15 cellular contexts compared by ENCODE assay signal in genomic region chr20:46592580-46593362, GRCh38. TPM values are rescaled to one million over a fixed set of nuclear protein-coding genes. Genes with fewer than 3 reads are reported as not detected.
DNase-seq lines count a peak whose midpoint lies in the region; FAIRE-seq and TF ChIP-seq lines count a peak whose summit lies in the region.
"Had no signal": no experiment of that assay in that cellular context is flagged by ENCODE, and none has a peak within 500 bp of the region (broad histone marks: within the 10 kb centered on the region; RNA-seq: fewer than 3 reads in every experiment).

No MANE protein-coding gene starts in this region.

- no peak overlapping the region for H3K4me3 Mint-ChIP-seq in type B pancreatic cell

- H3K23me2 ChIP-seq in H1 (ENCODE audit: low read depth, low read length) = no peaks in the 10 kb centered on the region; the same call in 1 of the 2 replicates

- no peak for FAIRE-seq in H1 (lab: Jason Lieb, UNC)

- no peak for TF ChIP-seq POLR2A in H1 (IDR thresholded peaks at IDR 0.05; ENCODE audit: control extremely low read depth in 1 of 2, low read depth in 2 of 2, low read length in 2 of 2)

- H3K27me3 ChIP-seq in BE2C (peaks cover 26% of the 10 kb centered on the region), Karpas-422 (ENCODE audit: low read length) (no peaks in the 10 kb centered on the region), H1 (replicated peaks in 1 of 4; ENCODE audit: control insufficient read depth in 3 of 4, extremely low read depth in 1 of 4, insufficient read depth in 3 of 4, low read length in 3 of 4) (no peaks in the 10 kb centered on the region)

- no peak overlapping the region for H3K27ac ChIP-seq in Karpas-422 (ENCODE audit: low read length)
- H3K27ac ChIP-seq in H1 (ENCODE audit: low read depth, low read length) = no peak overlapping the region

- H3K4me1 Mint-ChIP-seq in type B pancreatic cell (ENCODE audit: unreplicated experiment) = no peaks in the 10 kb centered on the region

- no peak overlapping the region for H2AK5ac ChIP-seq in H1 (ENCODE audit: low read depth, low read length)

- H4K8ac ChIP-seq in H1 (ENCODE audit: extremely low read depth, insufficient read depth, low read length) = no peak overlapping the region

- no peaks in the 10 kb centered on the region for H3K9me3 ChIP-seq in BE2C
- H3K9me3 ChIP-seq in Karpas-422 (ENCODE audit: low read length) = no peaks in the 10 kb centered on the region
- H3K9me3 ChIP-seq in H1 (ENCODE audit: insufficient read depth in 2 of 2, low read depth in 1 of 2, low read length in 1 of 2) = no peaks in the 10 kb centered on the region

- H3K9me2 ChIP-seq in Karpas-422 (replicated peaks; ENCODE audit: insufficient read depth, low read length) = no peaks in the 10 kb centered on the region

- H2BK15ac ChIP-seq in H1 (ENCODE audit: low read length) = no peak overlapping the region

- peak in 1 of 2 experiments; percentile 46; a peak in 1 of 4 replicates for TF ChIP-seq RAD21 in H1 (IDR thresholded peaks at IDR 0.05 in 1 of 2, conservative IDR thresholded peaks at IDR 0.05 in 1 of 2; ENCODE audit: low read depth in 2 of 2, low read length in 2 of 2)

- no peak overlapping the region for H2BK120ac ChIP-seq in H1 (replicated peaks; ENCODE audit: low read depth, low read length)

- H3K9ac ChIP-seq in Karpas-422 (ENCODE audit: low read length) (no peak overlapping the region), H1 (replicated peaks in 1 of 4; ENCODE audit: extremely low read depth in 1 of 4, low read depth in 3 of 4, low read length in 3 of 4) (no peak overlapping the region)

- H3K36me3 ChIP-seq in BE2C (no peaks in the 10 kb centered on the region), Karpas-422 (ENCODE audit: insufficient read depth, low read length) (no peaks in the 10 kb centered on the region), H1 (ENCODE audit: control insufficient read depth in 2 of 4, insufficient read depth in 4 of 4, low read length in 3 of 4) (0 out of 8 replicates have a peak, but pooled peaks cover 0 to 5% (median 0%) of the 10 kb centered on the region in 4 experiments)

- no peak overlapping the region for H2BK5ac ChIP-seq in H1 (ENCODE audit: low read depth, low read length)

- CTCF ChIA-PET in H1 (lab: Charles Lee; ENCODE audit: partially characterized antibody) = interaction anchor here (1.3 to 2.0 kb wide), 2 partner anchors 38 to 54 kb away, joined by 3 to 7 read pairs; no protein-coding TSS in a partner anchor

- no peak overlapping the region for H2BK12ac ChIP-seq in H1 (ENCODE audit: low read depth, low read length)

- no peak overlapping the region for H3K14ac ChIP-seq in H1 (ENCODE audit: insufficient read length)

- no peak for DNase-seq in BE2C
- peak; percentile 26 for DNase-seq in ELR (ENCODE audit: low read depth)
- DNase-seq in Karpas-422 = peak; percentile 69
- no peak for DNase-seq in H1 (ENCODE audit: low read depth in 1 of 2, low spot score in 2 of 2)
- DNase-seq in dedifferentiated amniotic fluid mesenchymal stem cell (ENCODE audit: extremely low spot score) = no peak
- no peak for DNase-seq in type B pancreatic cell (ENCODE audit: extremely low spot score, unreplicated experiment)
- no peak for DNase-seq in NCI-H1092 treated with DMSO at 0.1 percent for 48 hours (lab: John Stamatoyannopoulos, UW)
- DNase-seq: activated CD8-positive, alpha-beta memory T cell treated with anti-CD3 and anti-CD28 coated beads, Interleukin-2, amount 50 U/mL, for 48 hours; foreskin fibroblast; NCI-H345; RPMI8226; T1000 had no signal

- H3K4me3 ChIP-seq in BE2C (ENCODE audit: low read depth, low read length) (no peak overlapping the region), Karpas-422 (ENCODE audit: low read length) (no peak overlapping the region), H1 (ENCODE audit: extremely low read depth in 1 of 4, insufficient read depth in 2 of 4, low read depth in 3 of 4, low read length in 4 of 4) (no peak overlapping the region)

- H2AFZ ChIP-seq in Karpas-422 (ENCODE audit: low read length) (no peak overlapping the region), H1 (ENCODE audit: low read length) (no peak overlapping the region)

- H4K91ac ChIP-seq in H1 (replicated peaks; ENCODE audit: insufficient read length, low read length) = no peak overlapping the region

- H3K23ac ChIP-seq in H1 (ENCODE audit: insufficient read length) = no peak overlapping the region

- H3K4me2 ChIP-seq in Karpas-422 (ENCODE audit: low read depth, low read length, poor library complexity, severe bottlenecking) = no peak overlapping the region
- H3K4me2 ChIP-seq in H1 (ENCODE audit: insufficient read depth in 1 of 2, low read depth in 2 of 2, low read length in 2 of 2) = no peak overlapping the region

- H3K9me3 Mint-ChIP-seq in type B pancreatic cell = no peaks in the 10 kb centered on the region

- no peak overlapping the region for H3K18ac ChIP-seq in H1 (ENCODE audit: extremely low read depth, low read length)

- no peaks in the 10 kb centered on the region for H3K27me3 Mint-ChIP-seq in type B pancreatic cell

- TF ChIP-seq EP300 in H1 (IDR thresholded peaks at IDR 0.05; ENCODE audit: borderline replicate concordance in 1 of 2, low read depth in 2 of 2, low read length in 2 of 2) = no peak

- POLR2A ChIA-PET in H1 (lab: Charles Lee; ENCODE audit: partially characterized antibody) = interaction anchor here (1.1 kb wide), 1 partner anchor 95 kb away, joined by 3 read pairs; no protein-coding TSS in a partner anchor

- no peak overlapping the region for H4K5ac ChIP-seq in H1 (ENCODE audit: insufficient read length, low read depth, low read length)

- H3K4me1 ChIP-seq in BE2C (no peaks in the 10 kb centered on the region), Karpas-422 (ENCODE audit: low read length) (no peaks in the 10 kb centered on the region), H1 (replicated peaks in 1 of 4; ENCODE audit: control insufficient read depth in 3 of 4, insufficient read depth in 4 of 4, low read length in 3 of 4) (peaks cover 0 to 8% (median 6%) of the 10 kb centered on the region in 4 experiments; a peak in 4 of 7 replicates)

- H3K56ac ChIP-seq in H1 (replicated peaks; ENCODE audit: insufficient read length, low read depth, low read length) = no peak overlapping the region

- H3K4ac ChIP-seq in H1 (replicated peaks; ENCODE audit: insufficient read length, low read depth, low read length) = no peak overlapping the region

- no peak overlapping the region for H2BK20ac ChIP-seq in H1 (ENCODE audit: low read length)

- TF ChIP-seq CTCF in BE2C (IDR thresholded peaks at IDR 0.05; ENCODE audit: low read depth, low read length) (peak; percentile 38), H1 (IDR thresholded peaks at IDR 0.05; ENCODE audit: control extremely low read depth in 1 of 3, insufficient read depth in 1 of 3, low read depth in 1 of 3, low read length in 3 of 3) (peak; percentile 39 to 56 (median 51); a peak in 3 of 4 replicates), type B pancreatic cell (conservative IDR thresholded peaks at IDR 0.05) (no peak)

- H3K79me2 ChIP-seq in Karpas-422 (ENCODE audit: low read length) (no peaks in the 10 kb centered on the region), H1 (ENCODE audit: control insufficient read depth in 1 of 2, insufficient read depth in 2 of 2, low read length in 2 of 2) (no peaks in the 10 kb centered on the region)

- H4K20me1 ChIP-seq in Karpas-422 (ENCODE audit: insufficient read depth, low read depth, low read length) = no peaks in the 10 kb centered on the region
- H4K20me1 ChIP-seq in H1 (replicated peaks in 1 of 2; ENCODE audit: control insufficient read depth in 1 of 2, insufficient read depth in 2 of 2, low read length in 2 of 2) = no peaks in the 10 kb centered on the region

- no peak overlapping the region for H3K27ac Mint-ChIP-seq in type B pancreatic cell

- WGBS in H1 (ENCODE audit: extremely low coverage in 1 of 2, insufficient coverage in 1 of 2, insufficient read length in 1 of 2, insufficient replicate concordance in 2 of 2, low coverage in 1 of 2, low lambda C conversion rate in 2 of 2, missing lambda C conversion rate in 1 of 2), 2 experiments = 93% methylated on average over 4 of the region's 4 CpGs; no CpG with 5 or more reads in 1 of the 2 experiments

- peaks cover 3% of the 10 kb centered on the region for H3K36me3 Mint-ChIP-seq in type B pancreatic cell

- H3K79me1 ChIP-seq in H1 (ENCODE audit: low read depth, low read length) = no peaks in the 10 kb centered on the region

TF ChIP-seq in H1, 55 proteins besides CTCF, POLR2A, EP300 and RAD21 (continues in another document):
- TF ChIP-seq RFX5 (IDR thresholded peaks at IDR 0.05; ENCODE audit: borderline replicate concordance, low read depth, low read length) = no peak
- TF ChIP-seq GTF2F1 (IDR thresholded peaks at IDR 0.05; ENCODE audit: borderline replicate concordance, low read depth, low read length) = no peak
- TF ChIP-seq CREB1 (IDR thresholded peaks at IDR 0.05) = no peak
- no peak for TF ChIP-seq EZH2 (IDR thresholded peaks at IDR 0.05; ENCODE audit: low read depth, low read length, severe bottlenecking)

RNA-seq across cellular contexts. Expression of gene OCSTAMP, which starts 42.3 kb away (rescaled TPM):
- polyA plus RNA-seq in BE2C (2012; ENCODE audit: insufficient read depth, insufficient read length, low read depth) = not detected
- not detected in 2 replicates for total RNA-seq in Karpas-422 (2014; rRNA removed; shearing (Covaris generic); ENCODE audit: low replicate concordance)
- 0.13 and 0.25 TPM in 2 replicates for total RNA-seq in H1 (2021; fragmentation: NEBNext Ultra II Directional; extraction: Animal tissue kit (Norgen Biotek cat#: 25700))
- 0.09 and 0.14 TPM in 2 replicates for polyA plus RNA-seq in H1 (2011; rRNA removed)
- 0.12 TPM for polyA plus RNA-seq in H1 (2011; cell fraction: cytosol; rRNA removed)
- not detected for polyA plus RNA-seq in H1 (2011; cell fraction: nucleus; rRNA removed)
- 0.08 to 0.10 TPM (median 0.08 TPM) in 3 of 4 replicates, not detected in the other for polyA plus RNA-seq in H1 (2012, experiment 1 of 2)
- polyA plus RNA-seq in H1 (2012, experiment 2 of 2) = 0.10 TPM
- 0.18 TPM for polyA plus RNA-seq in H1 (2013, experiment 1 of 2)
- polyA plus RNA-seq in H1 (2013, experiment 2 of 2) = 0.18 TPM
- polyA minus RNA-seq in H1 (2011; rRNA and poly(A)+ RNA removed) = not detected in 2 replicates
- not detected for polyA minus RNA-seq in H1 (2011; cell fraction: cytosol; rRNA and poly(A)+ RNA removed)
- 0.60 TPM for polyA minus RNA-seq in H1 (2011; cell fraction: nucleus; rRNA and poly(A)+ RNA removed)
- total RNA-seq in type B pancreatic cell (ENCODE audit: low replicate concordance) = not detected in 2 replicates
- total RNA-seq: dermis microvascular lymphatic vessel endothelial cell, kidney epithelial cell, LHCN-M2 had no signal

RNA-seq across cellular contexts. Expression of gene SLC13A3, which starts 58.5 kb away (rescaled TPM):
- polyA plus RNA-seq in BE2C (2012; ENCODE audit: insufficient read depth, insufficient read length, low read depth) = 0.17 TPM
- total RNA-seq in Karpas-422 (2014; rRNA removed; shearing (Covaris generic); ENCODE audit: low replicate concordance) = not detected in 2 replicates
- 9.4 and 9.8 TPM in 2 replicates for total RNA-seq in H1 (2021; fragmentation: NEBNext Ultra II Directional; extraction: Animal tissue kit (Norgen Biotek cat#: 25700))
- polyA plus RNA-seq in H1 (2011; rRNA removed) = 12.6 and 15.4 TPM in 2 replicates
- polyA plus RNA-seq in H1 (2011; cell fraction: cytosol; rRNA removed) = 11.3 TPM
- polyA plus RNA-seq in H1 (2011; cell fraction: nucleus; rRNA removed) = 21.6 TPM
- 9.8 to 12.4 TPM (median 11.1 TPM) in 4 replicates for polyA plus RNA-seq in H1 (2012, experiment 1 of 2)
- polyA plus RNA-seq in H1 (2012, experiment 2 of 2) = 10.3 TPM
- polyA plus RNA-seq in H1 (2013, experiment 1 of 2) = 11.2 TPM
- 11.1 TPM for polyA plus RNA-seq in H1 (2013, experiment 2 of 2)
- polyA minus RNA-seq in H1 (2011; rRNA and poly(A)+ RNA removed) = 19.3 and 23.0 TPM in 2 replicates
- polyA minus RNA-seq in H1 (2011; cell fraction: cytosol; rRNA and poly(A)+ RNA removed) = 8.4 TPM
- polyA minus RNA-seq in H1 (2011; cell fraction: nucleus; rRNA and poly(A)+ RNA removed) = 19.6 TPM
- total RNA-seq in type B pancreatic cell (ENCODE audit: low replicate concordance) = 3.2 and 7.9 TPM in 2 replicates

Comparison
In these comparisons a context has a peak if more than half of its experiments do, and no peak if none do; other contexts are left out.
1. DNase-seq: peak in ELR (single experiment) and Karpas-422 (single experiment); none in BE2C (single experiment), H1 (0 of 2), dedifferentiated amniotic fluid mesenchymal stem cell (single experiment), type B pancreatic cell (single experiment) and NCI-H1092 treated with DMSO at 0.1 percent for 48 hours (single experiment).